8 cellular contexts compared by ENCODE assay signal in genomic region chr1:21149430-21149861, GRCh38. TPM values are rescaled to one million over a fixed set of nuclear protein-coding genes. Genes with fewer than 3 reads are reported as not detected.
A peak's percentile ranks its signal among the peaks of the same experiment; 100 is the strongest.
DNase-seq lines count a peak whose midpoint lies in the region; ATAC-seq and TF ChIP-seq lines count a peak whose summit lies in the region.

No MANE protein-coding gene starts in this region.

- H2BK12ac ChIP-seq in neuronal stem cell (ENCODE audit: low read length), result no peak overlapping the region

- no CpG with 5 or more reads among the region's 3 CpGs for WGBS in neuronal stem cell (ENCODE audit: extremely low coverage in 2 of 2, insufficient read length in 2 of 2, insufficient replicate concordance in 1 of 2), 2 donors

- H2BK15ac ChIP-seq in neuronal stem cell (ENCODE audit: low read length), result no peak overlapping the region

- H3K23ac ChIP-seq in neuronal stem cell (ENCODE audit: low read depth, low read length, poor library complexity), result no peak overlapping the region

- no peak overlapping the region for H3K9ac ChIP-seq in neuronal stem cell (ENCODE audit: low read depth, low read length, poor library complexity)

- H3K4me1 Mint-ChIP-seq in naive B cell, result peaks cover 8 to 14% (median 11%) of the 10 kb centered on the region in 3 donors

- no peak overlapping the region for H3K4me3 ChIP-seq in BJ (ENCODE audit: low read depth, low read length)
- no peak overlapping the region for H3K4me3 ChIP-seq in PC-9
- no peak overlapping the region for H3K4me3 ChIP-seq in neuronal stem cell (ENCODE audit: low read length in 2 of 2)

- H3K27me3 Mint-ChIP-seq in naive B cell, result no peaks in the 10 kb centered on the region

- no peak overlapping the region for H3K18ac ChIP-seq in neuronal stem cell (ENCODE audit: low read length)

- H2AFZ ChIP-seq in PC-9, result no peak overlapping the region
- H2AFZ ChIP-seq in neuronal stem cell (ENCODE audit: low read length), result no peak overlapping the region

- H2BK5ac ChIP-seq in neuronal stem cell (ENCODE audit: low read length), result no peak overlapping the region

- H3F3A ChIP-seq in PC-9 (ENCODE audit: insufficient read depth, low read depth), result peaks cover 9% of the 10 kb centered on the region; the same call in 1 of the 2 replicates

- H3K4me1 ChIP-seq in PC-9 (replicated peaks; ENCODE audit: insufficient read depth) (no peaks in the 10 kb centered on the region; the same call in 1 of the 2 replicates), neuronal stem cell (ENCODE audit: control insufficient read depth in 2 of 2, insufficient read depth in 1 of 2, low read depth in 1 of 2, low read length in 2 of 2) (peaks cover 2 to 13% of the 10 kb centered on the region in 2 donors)

- no peak overlapping the region for H3K4me3 Mint-ChIP-seq in naive B cell

- H3K27ac ChIP-seq in PC-9 (peak overlapping the region; percentile 62), epithelial cell of prostate (peak overlapping the region; percentile 83), neuronal stem cell (replicated peaks; ENCODE audit: low read length) (no peak overlapping the region)

- peaks cover 0 to 5% of the 10 kb centered on the region in 2 donors for H3K36me3 Mint-ChIP-seq in naive B cell

- no peak overlapping the region for H4K91ac ChIP-seq in neuronal stem cell (ENCODE audit: low read depth, low read length, poor library complexity)

- intact Hi-C loops in PC-9 (cut with micrococcal nuclease; ENCODE audit: unreplicated experiment), result no loop called here

- no peaks in the 10 kb centered on the region for H3K36me3 ChIP-seq in BJ (ENCODE audit: control insufficient read depth, insufficient read depth, low read length)
- no peaks in the 10 kb centered on the region; the same call in 1 of the 2 replicates for H3K36me3 ChIP-seq in PC-9 (ENCODE audit: low read depth)
- H3K36me3 ChIP-seq in neuronal stem cell (replicated peaks in 1 of 2; ENCODE audit: control insufficient read depth in 2 of 2, insufficient read depth in 2 of 2, low read length in 2 of 2), result peaks cover 6 to 50% of the 10 kb centered on the region in 2 donors

- no peaks in the 10 kb centered on the region for H3K9me2 ChIP-seq in PC-9 (ENCODE audit: insufficient read depth)

- H3K4me2 ChIP-seq in PC-9, result no peak overlapping the region
- H3K4me2 ChIP-seq in neuronal stem cell (ENCODE audit: insufficient read depth, low read length, poor library complexity, severe bottlenecking), result no peak overlapping the region

- peaks cover 12% of the 10 kb centered on the region for H4K20me1 ChIP-seq in PC-9 (ENCODE audit: insufficient read depth)

- no peak overlapping the region for H3K14ac ChIP-seq in neuronal stem cell (ENCODE audit: low read length)

- H3K27ac Mint-ChIP-seq in naive B cell, result peak overlapping the region in 4 of 6 donors; percentile 20 to 83 (median 52)

- no peak overlapping the region for H2AK5ac ChIP-seq in neuronal stem cell (ENCODE audit: low read depth, low read length)

- no peak for TF ChIP-seq CTCF in BJ (IDR thresholded peaks at IDR 0.05; ENCODE audit: insufficient read depth, low read depth, low read length)
- TF ChIP-seq CTCF in PC-9 (conservative IDR thresholded peaks at IDR 0.05), result no peak

- no TSS peak for BruUV-seq in PC-9 (replicated peaks; lab: Mats Ljungman, UMichigan)

- H3K79me1 ChIP-seq in neuronal stem cell (ENCODE audit: low read depth, low read length), result peaks cover 3% of the 10 kb centered on the region

- no peak for ATAC-seq in naive B cell (ENCODE audit: low read depth in 2 of 2)
- no peak for ATAC-seq in GM18858 (IDR thresholded peaks at IDR 0.05; ENCODE audit: unreplicated experiment)
- no peak for ATAC-seq in GM18867 (IDR thresholded peaks at IDR 0.05; ENCODE audit: unreplicated experiment)

- no peaks in the 10 kb centered on the region for H3K9me3 Mint-ChIP-seq in naive B cell

- H3K9me3 ChIP-seq in PC-9 (ENCODE audit: insufficient read depth, low read depth) (no peaks in the 10 kb centered on the region), neuronal stem cell (replicated peaks in 1 of 2; ENCODE audit: control insufficient read depth in 2 of 2, insufficient read depth in 1 of 2, low read depth in 1 of 2, low read length in 2 of 2) (no peaks in the 10 kb centered on the region)

- DNase-seq in BJ (ENCODE audit: low read depth) (peak; percentile 40), PC-9 (peak; percentile 48 to 56), epithelial cell of prostate (ENCODE audit: low read depth, low spot score) (peak; percentile 50), naive B cell (no peak), HEK293T (ENCODE audit: extremely low spot score) (no peak), neuronal stem cell (ENCODE audit: low spot score) (no peak)

- H3K4ac ChIP-seq in neuronal stem cell (ENCODE audit: low read length), result no peak overlapping the region

- no peak overlapping the region for H4K8ac ChIP-seq in neuronal stem cell (ENCODE audit: low read depth, low read length)

- peaks cover 45% of the 10 kb centered on the region for H3K79me2 ChIP-seq in PC-9 (ENCODE audit: low read depth)

- CTCF ChIA-PET in BJ (lab: Yijun Ruan, JAX), result interaction anchor here (0.6 to 1.9 kb wide), 2 partner anchors 46 to 107 kb away, joined by 4 to 7 read pairs; no protein-coding TSS in a partner anchor
- CTCF ChIA-PET in PC-9 (lab: Charles Lee), result no interaction called here
- CTCF ChIA-PET in HEK293T (lab: Yijun Ruan, JAX), result no interaction called here

- POLR2A ChIA-PET in BJ (lab: Charles Lee) (no interaction called here), PC-9 (lab: Charles Lee; ENCODE audit: unreplicated experiment) (interaction anchor here (0.6 kb wide), 1 partner anchor 1297 kb away, joined by 5 read pairs; no protein-coding TSS in a partner anchor), HEK293T (lab: Yijun Ruan, JAX) (no interaction called here)

- H2BK120ac ChIP-seq in neuronal stem cell (ENCODE audit: low read depth, low read length), result no peak overlapping the region

- no peaks in the 10 kb centered on the region for H3K27me3 ChIP-seq in BJ (ENCODE audit: control insufficient read depth, insufficient read depth, low read length)
- H3K27me3 ChIP-seq in PC-9 (ENCODE audit: insufficient read depth, low read depth), result no peaks in the 10 kb centered on the region
- no peaks in the 10 kb centered on the region for H3K27me3 ChIP-seq in neuronal stem cell (ENCODE audit: control insufficient read depth in 3 of 3, insufficient read depth in 3 of 3, low read depth in 1 of 3, low read length in 3 of 3)

TF ChIP-seq in HEK293T, 16 proteins besides CTCF, POLR2A, EP300 and RAD21:
- TF ChIP-seq FOXA1 (IDR thresholded peaks at IDR 0.05) (no peak), FOXM1 (IDR thresholded peaks at IDR 0.05; ENCODE audit: borderline replicate concordance) (no peak), SUZ12 (IDR thresholded peaks at IDR 0.05) (no peak), CTBP1 (IDR thresholded peaks at IDR 0.05; ENCODE audit: borderline replicate concordance) (no peak), BHLHE40 (IDR thresholded peaks at IDR 0.05; ENCODE audit: borderline replicate concordance) (no peak), ARNT (IDR thresholded peaks at IDR 0.05) (no peak), HDGF (IDR thresholded peaks at IDR 0.05; ENCODE audit: borderline replicate concordance) (no peak), FOXK2 (IDR thresholded peaks at IDR 0.05) (no peak), PKNOX1 (IDR thresholded peaks at IDR 0.05) (no peak), LEF1 (IDR thresholded peaks at IDR 0.05; ENCODE audit: borderline replicate concordance) (no peak), SP1 (IDR thresholded peaks at IDR 0.05) (no peak), TARDBP (IDR thresholded peaks at IDR 0.05) (no peak)

RNA-seq across cellular contexts. Expression of gene EIF4G3, which starts 27.3 kb away (rescaled TPM):
- 62.0 and 62.2 TPM in 2 replicates for polyA plus RNA-seq in BJ (2011; rRNA removed)
- polyA minus RNA-seq in BJ (2011; rRNA and poly(A)+ RNA removed), result 55.6 and 69.8 TPM in 2 replicates
- total RNA-seq in PC-9 (2021), result 52.6 and 63.2 TPM in 2 replicates
- polyA plus RNA-seq in naive B cell (ENCODE audit: low read depth in 6 of 6), result 10 to 100 TPM; 12.2 to 29.2 (median 16.0) TPM
- polyA plus RNA-seq in neuronal stem cell (2013, experiment 1 of 2), result 62.4 TPM
- 62.6 TPM for polyA plus RNA-seq in neuronal stem cell (2013, experiment 2 of 2)

Comparison
In these comparisons a context has a peak if more than half of its experiments do, and no peak if none do; other contexts are left out.
1. DNase-seq: peak in BJ (single experiment), PC-9 (2 of 2) and epithelial cell of prostate (single experiment); none in naive B cell (single experiment), HEK293T (single experiment) and neuronal stem cell (single experiment).